Comparison of ENCODE assay signal across 23 cellular contexts in genomic region chrX:20500949-20501348, GRCh38.
"Had no signal": no experiment of that assay in that cellular context is flagged by ENCODE, and none has a peak within 500 bp of the region (broad histone marks: within the 10 kb centered on the region; RNA-seq: fewer than 3 reads in every experiment).

No MANE protein-coding gene starts in this region.

- H3K4me1 ChIP-seq: foreskin keratinocyte, heart left ventricle, psoas muscle, spleen, testis, tibial nerve, upper lobe of right lung, vagina had no signal

- H3K27ac ChIP-seq: foreskin keratinocyte, heart left ventricle, neutrophil, psoas muscle, spleen, testis, tibial nerve, upper lobe of right lung, vagina had no signal

- H3K4me3 ChIP-seq: heart left ventricle, lung, psoas muscle, spleen, testis, tibial nerve, upper lobe of right lung, vagina had no signal

- H3K27me3 ChIP-seq: foreskin keratinocyte, neutrophil, testis, upper lobe of right lung, vagina had no signal

- DNase-seq: effector CD4-positive, alpha-beta T cell; endodermal cell; erythroblast; foreskin keratinocyte; heart left ventricle; hippocampal formation; left colon; left ventricle myocardium superior; midbrain; psoas muscle; retina; spleen; stimulated activated CD4-positive, alpha-beta T cell treated with anti-CD3 and anti-CD28 coated beads, Interleukin-4, amount 100 ng/mL, for 4 hours; stimulated activated naive B cell treated with anti-CD40 and anti-IgM and Interleukin-4, amounts not matched to agents 10 μg/mL and 1 μg/mL and 100 μg/mL, for 72 hours; testis; upper lobe of right lung had no signal

- H3K4me3 Mint-ChIP-seq: endodermal cell; stimulated activated naive B cell treated with anti-CD40 and anti-IgM and Interleukin-4, amounts not matched to agents 10 μg/mL and 1 μg/mL and 100 μg/mL, for 72 hours had no signal

- FAIRE-seq: endothelial cell of umbilical vein had no signal

- ATAC-seq: foreskin keratinocyte; heart left ventricle; left ventricle myocardium superior; psoas muscle; sciatic nerve; stimulated activated naive B cell treated with anti-CD40 and anti-IgM and Interleukin-4, amounts not matched to agents 10 μg/mL and 1 μg/mL and 100 μg/mL, for 72 hours; upper lobe of right lung had no signal

- H3K27ac Mint-ChIP-seq: endodermal cell; stimulated activated naive B cell treated with anti-CD40 and anti-IgM and Interleukin-4, amounts not matched to agents 10 μg/mL and 1 μg/mL and 100 μg/mL, for 72 hours; stimulated activated naive CD8-positive, alpha-beta T cell treated with anti-CD3 and anti-CD28 coated beads, Interleukin-15, amount 100 ng/mL, for 72 hours had no signal

- H3K4me1 Mint-ChIP-seq: endodermal cell; stimulated activated naive B cell treated with anti-CD40 and anti-IgM and Interleukin-4, amounts not matched to agents 10 μg/mL and 1 μg/mL and 100 μg/mL, for 72 hours had no signal

- H3K36me3 Mint-ChIP-seq: stimulated activated naive B cell treated with anti-CD40 and anti-IgM and Interleukin-4, amounts not matched to agents 10 μg/mL and 1 μg/mL and 100 μg/mL, for 72 hours had no signal

- H3K9me3 Mint-ChIP-seq: stimulated activated naive B cell treated with anti-CD40 and anti-IgM and Interleukin-4, amounts not matched to agents 10 μg/mL and 1 μg/mL and 100 μg/mL, for 72 hours; stimulated activated naive CD8-positive, alpha-beta T cell treated with anti-CD3 and anti-CD28 coated beads, Interleukin-15, amount 100 ng/mL, for 72 hours had no signal

- H3K27me3 Mint-ChIP-seq: stimulated activated naive CD8-positive, alpha-beta T cell treated with anti-CD3 and anti-CD28 coated beads, Interleukin-15, amount 100 ng/mL, for 72 hours had no signal

- H3K9me3 ChIP-seq: heart left ventricle, neutrophil, psoas muscle, spleen, testis, tibial nerve, upper lobe of right lung, vagina had no signal

- H3K36me3 ChIP-seq: heart left ventricle, neutrophil, spleen, tibial nerve, upper lobe of right lung, vagina had no signal
